In genomic region chr20:38446441-38447209, GRCh38 we compare ENCODE assay signal across 8 cellular contexts. TPM values are rescaled to one million over a fixed set of nuclear protein-coding genes. Genes with fewer than 3 reads are reported as not detected.
DNase-seq lines count a peak whose midpoint lies in the region; ATAC-seq and TF ChIP-seq lines count a peak whose summit lies in the region.

No MANE protein-coding gene starts in this region.

- DNase-seq in ELF-1 (ENCODE audit: low read depth, low spot score) (peak; percentile 94), H7 (peak; percentile 91), M059J (ENCODE audit: low read depth) (peak; percentile 90), RWPE2 (ENCODE audit: low spot score) (peak; percentile 98), fibroblast of the conjunctiva (ENCODE audit: low read depth) (peak; percentile 82)
- peak; percentile 86 for DNase-seq in activated effector memory CD4-positive, alpha-beta T cell treated with Interleukin-2 at 50 U/mL for 16 hours
- DNase-seq in stimulated activated naive CD4-positive, alpha-beta T cell treated with Interleukin-2 at 50 U/mL for 16 hours (lab: John Stamatoyannopoulos, UW) = peak; percentile 92

- no peaks in the 10 kb centered on the region for H3K9me3 Mint-ChIP-seq in nephron

- H3K27me3 ChIP-seq in H7 (ENCODE audit: control insufficient read depth, insufficient read depth, low read length) (no peaks in the 10 kb centered on the region), RWPE2 (ENCODE audit: insufficient read depth, poor library complexity, severe bottlenecking) (no peaks in the 10 kb centered on the region)

- H3K9me3 ChIP-seq in RWPE2 (ENCODE audit: severe bottlenecking) = no peaks in the 10 kb centered on the region

- H3K4me1 Mint-ChIP-seq in nephron = peaks cover 17% of the 10 kb centered on the region

- peaks cover 24% of the 10 kb centered on the region for H3K36me3 Mint-ChIP-seq in nephron (ENCODE audit: low read depth)

- H3K4me1 ChIP-seq in RWPE2 (ENCODE audit: insufficient read depth, poor library complexity, severe bottlenecking) = no peaks in the 10 kb centered on the region

- peaks cover 4% of the 10 kb centered on the region for H3K27me3 Mint-ChIP-seq in nephron (ENCODE audit: low read depth)

- peak overlapping the region; percentile 91 for H3K4me3 ChIP-seq in H7 (ENCODE audit: insufficient read depth, low read depth, low read length)
- peak overlapping the region; percentile 78 for H3K4me3 ChIP-seq in RWPE2 (ENCODE audit: severe bottlenecking)

- peak overlapping the region; percentile 89 to 92 (median 90) for H3K4me3 Mint-ChIP-seq in nephron

- peak overlapping the region; percentile 30 for H3K27ac ChIP-seq in RWPE2 (ENCODE audit: poor library complexity, severe bottlenecking)

- H3K36me3 ChIP-seq in H7 (replicated peaks; ENCODE audit: control insufficient read depth, insufficient read depth, low read length) (peaks cover 9% of the 10 kb centered on the region), RWPE2 (ENCODE audit: low read depth) (peaks cover 32% of the 10 kb centered on the region)

- peak; percentile 94 for ATAC-seq in RWPE2 (ENCODE audit: low read depth)

- H3K27ac Mint-ChIP-seq in nephron = peak overlapping the region; percentile 71 to 82 (median 79)

- TF ChIP-seq CTCF in RWPE2 (IDR thresholded peaks at IDR 0.05; ENCODE audit: poor library complexity, severe bottlenecking) (peak; percentile 100), nephron (IDR thresholded peaks at IDR 0.05; ENCODE audit: unreplicated experiment in 3 of 3) (peak; percentile 90 to 99 (median 98))

RNA-seq across cellular contexts. Expression of gene SNHG17, which starts 11.5 kb away (rescaled TPM):
- total RNA-seq in H7 (2014; rRNA removed; shearing (Covaris generic)) = 44.2 and 45.6 TPM in 2 replicates
- total RNA-seq in M059J (2014; rRNA removed; shearing (Covaris generic)) = 6.1 and 24.9 TPM in 2 replicates

RNA-seq across cellular contexts. Expression of gene RALGAPB, which starts 26.0 kb away (rescaled TPM):
- 17.5 and 23.9 TPM in 2 replicates for total RNA-seq in H7 (2014; rRNA removed; shearing (Covaris generic))
- total RNA-seq in M059J (2014; rRNA removed; shearing (Covaris generic)) = 30.5 and 35.9 TPM in 2 replicates

Comparison
In these comparisons a context has a peak if more than half of its experiments do, and no peak if none do; other contexts are left out.
1. Peak in every context shown above with its lines: DNase-seq, ATAC-seq, H3K4me3 ChIP-seq and H3K27ac ChIP-seq.